1 cellular context compared by ENCODE assay signal in genomic region chr2:214737188-214737587, GRCh38.
TF ChIP-seq lines count a peak whose summit lies in the region.

No MANE protein-coding gene starts in this region.

TF ChIP-seq in GM12878, 131 proteins besides CTCF, POLR2A, EP300 and RAD21 (continued from another document):
- TF ChIP-seq ZNF592 (IDR thresholded peaks at IDR 0.05) (peak; percentile 67; the same call in 1 of the 2 replicates), ESRRA (IDR thresholded peaks at IDR 0.05; ENCODE audit: low read length) (no peak), PBX3 (IDR thresholded peaks at IDR 0.05; ENCODE audit: insufficient replicate concordance, low read depth, low read length) (no peak), KLF5 (IDR thresholded peaks at IDR 0.05; ENCODE audit: partially characterized antibody) (no peak), YBX1 (IDR thresholded peaks at IDR 0.05) (no peak), RELB (IDR thresholded peaks at IDR 0.05; ENCODE audit: low read depth) (peak; percentile 74; the same call in 1 of the 2 replicates), ZNF24 (IDR thresholded peaks at IDR 0.05) (0 out of 2 replicates have a peak, but pooled peaks have one; percentile 42), ATF2 (IDR thresholded peaks at IDR 0.05; ENCODE audit: low read length) (peak; percentile 96), MEF2B (IDR thresholded peaks at IDR 0.05; ENCODE audit: partially characterized antibody, poor library complexity, severe bottlenecking) (peak; percentile 98), PAX5 (IDR thresholded peaks at IDR 0.05; ENCODE audit: borderline replicate concordance, low read depth, low read length) (peak; percentile 41; the same call in 1 of the 2 replicates), IKZF1 (conservative IDR thresholded peaks at IDR 0.05) (peak; percentile 73), CREB1 (IDR thresholded peaks at IDR 0.05; ENCODE audit: low read depth) (peak; percentile 80), RBBP5 (conservative IDR thresholded peaks at IDR 0.05) (no peak), TARDBP (IDR thresholded peaks at IDR 0.05; ENCODE audit: borderline replicate concordance) (no peak), POLR2AphosphoS5 (IDR thresholded peaks at IDR 0.05; ENCODE audit: low read length) (peak; percentile 84; the same call in 1 of the 2 replicates), ZSCAN29 (IDR thresholded peaks at IDR 0.05) (no peak), ETV6 (conservative IDR thresholded peaks at IDR 0.05 in 1 of 2, IDR thresholded peaks at IDR 0.05 in 1 of 2; ENCODE audit: borderline replicate concordance in 1 of 2, low read depth in 1 of 2) (peak in 1 of 2 experiments; percentile 74; a peak in 1 of 4 replicates), BMI1 (IDR thresholded peaks at IDR 0.05; ENCODE audit: borderline replicate concordance) (peak; percentile 74), TBL1XR1 (IDR thresholded peaks at IDR 0.05; ENCODE audit: low read depth, low read length) (peak; percentile 60; the same call in 1 of the 2 replicates), NR2F1 (conservative IDR thresholded peaks at IDR 0.05) (peak; percentile 77), CHD2 (IDR thresholded peaks at IDR 0.05; ENCODE audit: borderline replicate concordance, low read depth, low read length) (peak; percentile 88; the same call in 1 of the 2 replicates), BACH1 (IDR thresholded peaks at IDR 0.05; ENCODE audit: borderline replicate concordance) (peak; percentile 67; the same call in 1 of the 2 replicates), ZBTB40 (IDR thresholded peaks at IDR 0.05; ENCODE audit: borderline replicate concordance) (no peak), E2F4 (IDR thresholded peaks at IDR 0.05; ENCODE audit: low read depth, low read length) (no peak), MXI1 (IDR thresholded peaks at IDR 0.05; ENCODE audit: low read depth, low read length) (no peak), FOXK2 (IDR thresholded peaks at IDR 0.05) (no peak), NBN (IDR thresholded peaks at IDR 0.05) (peak; percentile 45; the same call in 1 of the 2 replicates)
